1 cellular context compared by ENCODE assay signal in the genomic region with DNA sequence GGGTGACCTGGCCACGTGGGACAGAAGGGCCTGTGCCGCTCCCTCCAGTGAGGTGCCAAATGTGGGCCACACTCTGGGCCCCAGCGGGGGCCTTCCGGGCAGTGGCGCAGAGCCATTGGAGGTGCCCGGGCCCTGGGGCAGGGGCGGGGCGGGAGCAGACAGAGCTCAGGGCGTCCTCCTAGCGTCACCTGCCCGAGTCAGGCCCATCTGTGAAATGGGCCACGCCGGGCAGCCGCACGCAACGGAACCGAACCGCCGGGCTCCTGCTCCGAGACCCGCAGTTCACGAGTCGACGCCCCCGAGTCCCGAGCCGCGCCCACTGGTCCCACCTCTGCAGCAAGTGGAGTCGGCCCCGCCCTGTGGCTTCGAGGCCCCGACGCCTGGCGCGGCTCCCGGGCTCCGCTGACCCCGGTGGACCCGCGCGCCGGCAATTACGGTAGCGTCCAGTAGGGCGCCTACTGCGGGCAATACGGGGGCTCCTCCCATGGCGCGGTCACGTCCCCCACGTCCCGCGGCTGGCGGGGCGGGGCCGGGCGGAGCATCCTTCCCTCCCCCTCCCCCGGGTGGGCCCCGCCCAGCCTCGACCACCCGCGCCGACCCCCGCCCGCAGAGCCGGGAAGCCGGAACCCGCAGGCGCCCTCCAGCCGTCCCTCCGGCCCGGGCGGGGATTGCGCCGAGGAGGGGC.
TF ChIP-seq lines count a peak whose summit lies in the region.

No MANE protein-coding gene starts in this region.

TF ChIP-seq in K562, 482 proteins besides CTCF, POLR2A, EP300 and RAD21 (continued from another document):
- peak in 2 of 3 experiments; percentile 83 to 84 for TF ChIP-seq YY1 (IDR thresholded peaks at IDR 0.05; ENCODE audit: borderline replicate concordance in 1 of 3, control insufficient read depth in 1 of 3, extremely low read depth in 1 of 3, insufficient read depth in 3 of 3, insufficient read length in 1 of 3, insufficient replicate concordance in 2 of 3, low read depth in 1 of 3, low read length in 2 of 3)
- TF ChIP-seq, protein P1, sequence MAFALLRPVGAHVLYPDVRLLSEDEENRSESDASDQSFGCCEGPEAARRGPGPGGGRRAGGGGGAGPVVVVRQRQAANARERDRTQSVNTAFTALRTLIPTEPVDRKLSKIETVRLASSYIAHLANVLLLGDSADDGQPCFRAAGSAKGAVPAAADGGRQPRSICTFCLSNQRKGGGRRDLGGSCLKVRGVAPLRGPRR (CRISPR knock-in tag; IDR thresholded peaks at IDR 0.05) = no peak
- TF ChIP-seq ZNF263 (CRISPR knock-in tag; IDR thresholded peaks at IDR 0.05; ENCODE audit: borderline replicate concordance) = peak; percentile 46; the same call in 1 of the 2 replicates
- TF ChIP-seq, protein P2, sequence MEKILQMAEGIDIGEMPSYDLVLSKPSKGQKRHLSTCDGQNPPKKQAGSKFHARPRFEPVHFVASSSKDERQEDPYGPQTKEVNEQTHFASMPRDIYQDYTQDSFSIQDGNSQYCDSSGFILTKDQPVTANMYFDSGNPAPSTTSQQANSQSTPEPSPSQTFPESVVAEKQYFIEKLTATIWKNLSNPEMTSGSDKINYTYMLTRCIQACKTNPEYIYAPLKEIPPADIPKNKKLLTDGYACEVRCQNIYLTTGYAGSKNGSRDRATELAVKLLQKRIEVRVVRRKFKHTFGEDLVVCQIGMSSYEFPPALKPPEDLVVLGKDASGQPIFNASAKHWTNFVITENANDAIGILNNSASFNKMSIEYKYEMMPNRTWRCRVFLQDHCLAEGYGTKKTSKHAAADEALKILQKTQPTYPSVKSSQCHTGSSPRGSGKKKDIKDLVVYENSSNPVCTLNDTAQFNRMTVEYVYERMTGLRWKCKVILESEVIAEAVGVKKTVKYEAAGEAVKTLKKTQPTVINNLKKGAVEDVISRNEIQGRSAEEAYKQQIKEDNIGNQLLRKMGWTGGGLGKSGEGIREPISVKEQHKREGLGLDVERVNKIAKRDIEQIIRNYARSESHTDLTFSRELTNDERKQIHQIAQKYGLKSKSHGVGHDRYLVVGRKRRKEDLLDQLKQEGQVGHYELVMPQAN (IDR thresholded peaks at IDR 0.05; ENCODE audit: borderline replicate concordance) = no peak
- peak; percentile 94 for TF ChIP-seq NFIC (IDR thresholded peaks at IDR 0.05)
- TF ChIP-seq ZNF277 (CRISPR knock-in tag; IDR thresholded peaks at IDR 0.05; ENCODE audit: borderline replicate concordance) = no peak
- TF ChIP-seq SAP30 (IDR thresholded peaks at IDR 0.05; ENCODE audit: borderline replicate concordance, insufficient read depth, low read depth, low read length, poor library complexity, severe bottlenecking) = no peak
- TF ChIP-seq SMARCA4 (IDR thresholded peaks at IDR 0.05) = no peak
- TF ChIP-seq, protein P3, sequence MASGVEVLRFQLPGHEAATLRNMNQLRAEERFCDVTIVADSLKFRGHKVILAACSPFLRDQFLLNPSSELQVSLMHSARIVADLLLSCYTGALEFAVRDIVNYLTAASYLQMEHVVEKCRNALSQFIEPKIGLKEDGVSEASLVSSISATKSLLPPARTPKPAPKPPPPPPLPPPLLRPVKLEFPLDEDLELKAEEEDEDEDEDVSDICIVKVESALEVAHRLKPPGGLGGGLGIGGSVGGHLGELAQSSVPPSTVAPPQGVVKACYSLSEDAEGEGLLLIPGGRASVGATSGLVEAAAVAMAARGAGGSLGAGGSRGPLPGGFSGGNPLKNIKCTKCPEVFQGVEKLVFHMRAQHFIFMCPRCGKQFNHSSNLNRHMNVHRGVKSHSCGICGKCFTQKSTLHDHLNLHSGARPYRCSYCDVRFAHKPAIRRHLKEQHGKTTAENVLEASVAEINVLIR (CRISPR knock-in tag; IDR thresholded peaks at IDR 0.05) = no peak
- no peak for TF ChIP-seq SMARCE1 (IDR thresholded peaks at IDR 0.05)
- TF ChIP-seq MCM2 (IDR thresholded peaks at IDR 0.05; ENCODE audit: low read depth) = no peak
- no peak for TF ChIP-seq CBFB (CRISPR knock-in tag; IDR thresholded peaks at IDR 0.05)
- peak; percentile 11 for TF ChIP-seq FIP1L1 (IDR thresholded peaks at IDR 0.05; ENCODE audit: low read depth, low read length, poor library complexity, severe bottlenecking)
